In genomic region chr19:34075661-34076091, GRCh38 we compare ENCODE assay signal across 18 cellular contexts.
"Had no signal": no experiment of that assay in that cellular context is flagged by ENCODE, and none has a peak within 500 bp of the region (broad histone marks: within the 10 kb centered on the region; RNA-seq: fewer than 3 reads in every experiment).

No MANE protein-coding gene starts in this region.

- H3K36me3 Mint-ChIP-seq: activated naive CD8-positive, alpha-beta T cell; type B pancreatic cell had no signal

- H3K9me3 Mint-ChIP-seq: activated T-cell treated with anti-CD3 and anti-CD28 coated beads, Interleukin-2, amount 50 U/mL, for 4 hours; type B pancreatic cell had no signal

- FAIRE-seq: colon, frontal cortex, keratinocyte had no signal

- H3K4me1 Mint-ChIP-seq: nephron progenitor cell had no signal

- H3K27ac Mint-ChIP-seq: activated naive CD8-positive, alpha-beta T cell; nephron progenitor cell; type B pancreatic cell had no signal

- H3K4me3 ChIP-seq: cardiac muscle cell, esophagus squamous epithelium, heart left ventricle, psoas muscle had no signal

- ATAC-seq: activated T-cell treated with anti-CD3 and anti-CD28 coated beads, Interleukin-2, amount 50 U/mL, for 4 hours; heart left ventricle; psoas muscle; sciatic nerve had no signal

- H3K4me3 Mint-ChIP-seq: activated naive CD8-positive, alpha-beta T cell; activated T-cell treated with anti-CD3 and anti-CD28 coated beads, Interleukin-2, amount 50 U/mL, for 4 hours; nephron progenitor cell; type B pancreatic cell had no signal

- H3K27me3 ChIP-seq: cardiac muscle cell had no signal

- DNase-seq: activated CD4-positive, alpha-beta T cell treated with anti-CD3 and anti-CD28 coated beads, Interleukin-2, amount 50 U/mL, for 4 hours; activated CD4-positive, CD25-positive, alpha-beta regulatory T cell treated with anti-CD3 and anti-CD28 coated beads, Interleukin-2, amount 50 U/mL, for 72 hours; activated gamma-delta T cell; activated T-cell treated with anti-CD3 and anti-CD28 coated beads, Interleukin-2, amount 50 U/mL, for 4 hours; esophagus squamous epithelium; heart left ventricle; nephron progenitor cell; psoas muscle; stimulated activated CD4-positive, alpha-beta T cell treated with anti-CD3 and anti-CD28 coated beads, Interleukin-2, amount 100 ng/mL, for 24 hours; stimulated activated naive CD4-positive, alpha-beta T cell; substantia nigra had no signal

- H3K36me3 ChIP-seq: cardiac muscle cell, esophagus squamous epithelium, heart left ventricle had no signal

- H3K4me1 ChIP-seq: esophagus squamous epithelium, heart left ventricle, psoas muscle had no signal

- H3K9me3 ChIP-seq: esophagus squamous epithelium, heart left ventricle, psoas muscle had no signal

- H3K27ac ChIP-seq: cardiac muscle cell, esophagus squamous epithelium, heart left ventricle, psoas muscle had no signal
